8 cellular contexts compared by ENCODE assay signal in the genomic region with DNA sequence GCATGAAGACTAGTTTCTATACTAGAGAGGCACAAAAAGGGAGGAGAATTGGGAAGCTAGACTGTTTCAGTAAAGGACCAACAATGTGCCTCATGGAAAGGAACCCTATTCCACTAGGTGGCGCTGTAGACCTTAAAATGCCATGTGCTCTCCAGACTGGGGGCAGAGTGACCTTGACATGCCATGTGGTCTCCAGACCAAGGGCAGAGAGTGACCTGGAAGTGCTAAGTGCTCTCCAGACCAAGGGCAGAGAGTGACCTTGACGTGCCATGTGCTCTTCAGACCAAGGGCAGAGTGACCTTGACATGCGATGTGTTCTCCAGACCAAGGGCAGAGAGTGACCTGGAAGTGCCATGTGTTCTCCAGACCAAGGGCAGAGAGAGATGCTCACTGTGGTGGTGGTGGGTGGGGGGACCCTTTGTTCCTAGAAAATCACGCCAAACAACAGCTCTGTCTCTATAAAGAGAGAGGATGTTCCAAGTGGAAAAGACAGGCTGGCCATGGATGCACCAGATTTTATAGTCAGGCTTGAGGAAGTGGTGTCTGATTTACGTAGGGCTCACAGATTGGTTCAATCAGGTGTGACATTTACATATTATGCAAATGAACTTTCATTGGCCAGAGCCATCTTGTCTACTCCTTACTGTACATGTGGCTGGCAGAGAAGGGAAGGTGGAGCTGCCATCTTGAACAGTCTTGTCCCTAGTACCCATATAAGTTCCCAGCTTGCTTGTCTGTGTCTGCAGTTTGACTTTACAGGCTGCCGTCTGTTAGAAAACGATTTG.
DNase-seq lines count a peak whose midpoint lies in the region; TF ChIP-seq lines count a peak whose summit lies in the region.

No MANE protein-coding gene starts in this region.

- intact Hi-C loops in activated T-helper 1 cell treated with anti-CD3 and anti-CD28 coated beads, Interleukin-12 subunit alpha, Interleukin-12 subunit beta, Interleukin-2, Interleukin-4 antibody, amounts not matched to agents 30 ng/mL and 10 ng/mL and 1 ng/mL, durations not matched to agents 14 hours and 24 hours and 36 hours (cut with micrococcal nuclease): loop anchor here (1.0 to 5.0 kb wide), 3 partner anchors 302 to 532 kb away; no protein-coding TSS in a partner anchor
- intact Hi-C loops in ascending aorta (cut with DNase I): no loop called here

- TF ChIP-seq CTCF in GM20000 (IDR thresholded peaks at IDR 0.05; ENCODE audit: extremely low read depth, missing control alignments) (peak; percentile 59), ascending aorta (IDR thresholded peaks at IDR 0.05) (no peak)

- H3K36me3 Mint-ChIP-seq in activated T-helper 1 cell treated with anti-CD3 and anti-CD28 coated beads, Interleukin-12 subunit alpha, Interleukin-12 subunit beta, Interleukin-2, Interleukin-4 antibody, amounts not matched to agents 30 ng/mL and 10 ng/mL and 1 ng/mL, durations not matched to agents 14 hours and 24 hours and 36 hours (ENCODE audit: low read depth): no peaks in the 10 kb centered on the region

- H3K36me3 ChIP-seq in ascending aorta: no peaks in the 10 kb centered on the region

- no peak overlapping the region for H3K27ac ChIP-seq in ascending aorta

- peaks cover 6% of the 10 kb centered on the region for H3K9me3 Mint-ChIP-seq in activated T-helper 1 cell treated with anti-CD3 and anti-CD28 coated beads, Interleukin-12 subunit alpha, Interleukin-12 subunit beta, Interleukin-2, Interleukin-4 antibody, amounts not matched to agents 30 ng/mL and 10 ng/mL and 1 ng/mL, durations not matched to agents 14 hours and 24 hours and 36 hours

- H3K4me1 Mint-ChIP-seq in activated T-helper 1 cell treated with anti-CD3 and anti-CD28 coated beads, Interleukin-12 subunit alpha, Interleukin-12 subunit beta, Interleukin-2, Interleukin-4 antibody, amounts not matched to agents 30 ng/mL and 10 ng/mL and 1 ng/mL, durations not matched to agents 14 hours and 24 hours and 36 hours (ENCODE audit: low read depth): no peaks in the 10 kb centered on the region

- no peak overlapping the region for H3K4me3 ChIP-seq in ascending aorta

- H3K4me3 Mint-ChIP-seq in activated T-helper 1 cell treated with anti-CD3 and anti-CD28 coated beads, Interleukin-12 subunit alpha, Interleukin-12 subunit beta, Interleukin-2, Interleukin-4 antibody, amounts not matched to agents 30 ng/mL and 10 ng/mL and 1 ng/mL, durations not matched to agents 14 hours and 24 hours and 36 hours: no peak overlapping the region

- H3K27ac Mint-ChIP-seq in activated T-helper 1 cell treated with anti-CD3 and anti-CD28 coated beads, Interleukin-12 subunit alpha, Interleukin-12 subunit beta, Interleukin-2, Interleukin-4 antibody, amounts not matched to agents 30 ng/mL and 10 ng/mL and 1 ng/mL, durations not matched to agents 14 hours and 24 hours and 36 hours: no peak overlapping the region

- no peaks in the 10 kb centered on the region for H3K27me3 Mint-ChIP-seq in activated T-helper 1 cell treated with anti-CD3 and anti-CD28 coated beads, Interleukin-12 subunit alpha, Interleukin-12 subunit beta, Interleukin-2, Interleukin-4 antibody, amounts not matched to agents 30 ng/mL and 10 ng/mL and 1 ng/mL, durations not matched to agents 14 hours and 24 hours and 36 hours (ENCODE audit: insufficient read depth)

- no peaks in the 10 kb centered on the region for H3K27me3 ChIP-seq in ascending aorta

- H3K9me3 ChIP-seq in ascending aorta: no peaks in the 10 kb centered on the region

- DNase-seq in ELR (ENCODE audit: low read depth) (peak; percentile 9), GM20000 (ENCODE audit: low spot score) (peak; percentile 18), NCI-H1105 (lab: John Stamatoyannopoulos, UW) (peak; percentile 13), medulla oblongata (ENCODE audit: extremely low spot score) (peak; percentile 47), SIG-M5 treated with dmso at 0.1 percent for 504 hours (lab: John Stamatoyannopoulos, UW; ENCODE audit: unreplicated experiment) (no peak), ascending aorta (ENCODE audit: low spot score in 2 of 2) (no peak), CD1c-positive myeloid dendritic cell (ENCODE audit: extremely low spot score) (no peak)
- DNase-seq in activated T-helper 1 cell treated with anti-CD3 and anti-CD28 coated beads, Interleukin-12 subunit alpha, Interleukin-12 subunit beta, Interleukin-2, Interleukin-4 antibody, amounts not matched to agents 30 ng/mL and 10 ng/mL and 1 ng/mL, durations not matched to agents 14 hours and 24 hours and 36 hours (ENCODE audit: low spot score): peak; percentile 1

- no peaks in the 10 kb centered on the region for H3K4me1 ChIP-seq in ascending aorta

Comparison
In these comparisons a context has a peak if more than half of its experiments do, and no peak if none do; other contexts are left out.
1. DNase-seq: peak in ELR (single experiment), GM20000 (single experiment), NCI-H1105 (single experiment), activated T-helper 1 cell treated with anti-CD3 and anti-CD28 coated beads, Interleukin-12 subunit alpha, Interleukin-12 subunit beta, Interleukin-2, Interleukin-4 antibody, amounts not matched to agents 30 ng/mL and 10 ng/mL and 1 ng/mL, durations not matched to agents 14 hours and 24 hours and 36 hours (single experiment) and medulla oblongata (single experiment); none in SIG-M5 treated with dmso at 0.1 percent for 504 hours (single experiment), ascending aorta (0 of 2) and CD1c-positive myeloid dendritic cell (single experiment).